8 cellular contexts compared by ENCODE assay signal in the genomic region with DNA sequence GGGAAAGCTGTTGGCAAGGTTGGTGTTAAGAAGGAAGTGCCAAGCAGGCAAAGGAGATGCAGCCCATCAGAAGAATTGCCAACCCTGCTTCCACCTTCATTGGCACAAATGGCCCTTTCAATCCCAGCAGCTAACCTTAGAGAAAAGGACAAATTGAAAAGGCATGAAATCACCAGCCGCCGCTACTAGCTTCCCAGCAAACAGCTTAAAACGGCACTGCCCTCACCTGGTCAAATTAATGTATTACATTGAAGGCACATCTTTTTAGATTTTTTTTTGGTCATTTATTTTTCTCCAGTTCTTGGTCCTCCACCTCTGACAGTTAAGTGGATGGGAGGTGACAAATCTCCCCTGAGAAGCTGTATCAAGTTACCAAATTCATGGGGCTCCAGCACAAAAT. TPM values are rescaled to one million over a fixed set of nuclear protein-coding genes. Genes with fewer than 3 reads are reported as not detected.
DNase-seq lines count a peak whose midpoint lies in the region; ATAC-seq and TF ChIP-seq lines count a peak whose summit lies in the region.

No MANE protein-coding gene starts in this region.

- H3K27me3 ChIP-seq in testis: no peaks in the 10 kb centered on the region

- ATAC-seq in activated naive CD8-positive, alpha-beta T cell treated with anti-CD3 and anti-CD28 coated beads, Interleukin-2, amount 50 U/mL, for 24 hours: no peak
- no peak for ATAC-seq in HG03354 (IDR thresholded peaks at IDR 0.05; ENCODE audit: poor library complexity, severe bottlenecking, unreplicated experiment)

- intact Hi-C loops in testis (cut with DNase I; ENCODE audit: low total_unique reads): no loop called here

- H3K36me3 ChIP-seq in testis (ENCODE audit: low read depth, missing control alignments): no peaks in the 10 kb centered on the region

- DNase-seq in ACHN (peak; percentile 19), ELR (ENCODE audit: low read depth) (peak; percentile 54), NCI-H2196 (lab: John Stamatoyannopoulos, UW; ENCODE audit: unreplicated experiment) (peak; percentile 8), iris pigment epithelial cell (ENCODE audit: low read depth) (peak; percentile 32), testis (peak; percentile 42), HPDE6-E6E7 (ENCODE audit: extremely low spot score) (no peak)
- peak; percentile 25 for DNase-seq in activated naive CD8-positive, alpha-beta T cell treated with anti-CD3 and anti-CD28 coated beads, Interleukin-2, amount 50 U/mL, for 24 hours

- TF ChIP-seq CTCF in testis (IDR thresholded peaks at IDR 0.05): peak in 2 of 3 experiments; percentile 41 to 42

- no peak overlapping the region for H3K4me3 ChIP-seq in testis

- no peaks in the 10 kb centered on the region for H3K36me3 Mint-ChIP-seq in activated naive CD8-positive, alpha-beta T cell treated with anti-CD3 and anti-CD28 coated beads, Interleukin-2, amount 50 U/mL, for 24 hours (ENCODE audit: low read depth)

- H3K4me3 Mint-ChIP-seq in activated naive CD8-positive, alpha-beta T cell treated with anti-CD3 and anti-CD28 coated beads, Interleukin-2, amount 50 U/mL, for 24 hours: no peak overlapping the region

- H3K9me3 Mint-ChIP-seq in activated naive CD8-positive, alpha-beta T cell treated with anti-CD3 and anti-CD28 coated beads, Interleukin-2, amount 50 U/mL, for 24 hours: no peaks in the 10 kb centered on the region

- no peaks in the 10 kb centered on the region for H3K4me1 ChIP-seq in testis

- TF ChIP-seq POLR2A in testis (IDR thresholded peaks at IDR 0.05): no peak

- H3K27ac ChIP-seq in testis: no peak overlapping the region

- H3K27ac Mint-ChIP-seq in activated naive CD8-positive, alpha-beta T cell treated with anti-CD3 and anti-CD28 coated beads, Interleukin-2, amount 50 U/mL, for 24 hours: no peak overlapping the region

- peaks cover 29% of the 10 kb centered on the region for H3K27me3 Mint-ChIP-seq in activated naive CD8-positive, alpha-beta T cell treated with anti-CD3 and anti-CD28 coated beads, Interleukin-2, amount 50 U/mL, for 24 hours

- no peaks in the 10 kb centered on the region for H3K9me3 ChIP-seq in testis

- 6 to 20% methylated on average over 3 of the region's 3 CpGs for WGBS in testis, 2 donors

- no peaks in the 10 kb centered on the region for H3K4me1 Mint-ChIP-seq in activated naive CD8-positive, alpha-beta T cell treated with anti-CD3 and anti-CD28 coated beads, Interleukin-2, amount 50 U/mL, for 24 hours

- in situ Hi-C loops in ACHN (cut with HindIII; ENCODE audit: low pct_ligation_motif_present, low pct_unique_long_range_greater_than_20kb, low sequenced_read_pairs): no loop called here

RNA-seq across cellular contexts. Expression of gene NHSL2, which starts 51.0 kb away (rescaled TPM):
- 10 to 100 TPM; 32.5 to 33.1 TPM for total RNA-seq in testis
- 9.5 TPM for polyA plus RNA-seq in testis (ENCODE audit: insufficient read depth, low read depth, low replicate concordance)
